Comparison of ENCODE assay signal across 20 cellular contexts in genomic region chr15:90819850-90820249, GRCh38. TPM values are rescaled to one million over a fixed set of nuclear protein-coding genes. Genes with fewer than 3 reads are reported as not detected.
DNase-seq lines count a peak whose midpoint lies in the region; ATAC-seq and TF ChIP-seq lines count a peak whose summit lies in the region.
"Had no signal": no experiment of that assay in that cellular context is flagged by ENCODE, and none has a peak within 500 bp of the region (broad histone marks: within the 10 kb centered on the region; RNA-seq: fewer than 3 reads in every experiment).

No MANE protein-coding gene starts in this region.

- intact Hi-C loops in left ventricle myocardium superior (cut with micrococcal nuclease) (no loop called here), Panc1 (cut with micrococcal nuclease; ENCODE audit: unreplicated experiment) (no loop called here)

- H3K27me3 Mint-ChIP-seq in immature natural killer cell (ENCODE audit: low read depth in 3 of 3): peaks cover 5 to 18% (median 12%) of the 10 kb centered on the region in 3 donors
- H3K27me3 Mint-ChIP-seq in stimulated activated naive CD8-positive, alpha-beta T cell treated with anti-CD3 and anti-CD28 coated beads, Interleukin-15, amount 100 ng/mL, for 72 hours: peaks cover 8% of the 10 kb centered on the region

- DNase-seq in left ventricle myocardium superior (no peak), right atrium auricular region (ENCODE audit: low spot score) (no peak), Panc1 (ENCODE audit: low read depth, low spot score) (no peak), immature natural killer cell (peak; percentile 84 to 86 (median 84)), NCI-H345 treated with DMSO at 0.1 percent for 48 hours (lab: John Stamatoyannopoulos, UW; ENCODE audit: unreplicated experiment) (no peak)
- no peak for DNase-seq in stimulated activated naive CD8-positive, alpha-beta T cell treated with anti-CD3 and anti-CD28 coated beads, Interleukin-15, amount 100 ng/mL, for 72 hours
- no peak for DNase-seq in stimulated activated CD4-positive, alpha-beta T cell treated with anti-CD3 and anti-CD28 coated beads, Interleukin-12 subunit alpha, Interleukin-12 subunit beta, amount 100 ng/mL, for 4 hours
- DNase-seq: activated CD4-positive, alpha-beta T cell treated with anti-CD3 and anti-CD28 coated beads for 4 hours; activated gamma-delta T cell; aorta; Caco-2; effector memory CD4-positive, alpha-beta T cell; HCEC 1CT; head of caudate nucleus; NCI-H1417; stimulated activated CD4-positive, alpha-beta T cell treated with anti-CD3 and anti-CD28 coated beads, Interleukin-2, amount 100 ng/mL, for 48 hours; testis had no signal

- in situ Hi-C loops in Panc1 (cut with HindIII; ENCODE audit: low pct_unique_long_range_greater_than_20kb, low sequenced_read_pairs): no loop called here

- TF ChIP-seq CTCF in right atrium auricular region (IDR thresholded peaks at IDR 0.05) (no peak), Panc1 (IDR thresholded peaks at IDR 0.05) (no peak)

- H3K27ac Mint-ChIP-seq in immature natural killer cell: peak overlapping the region; percentile 91 to 98 (median 96)
- peak overlapping the region in 1 of 2 donors; percentile 67 for H3K27ac Mint-ChIP-seq in stimulated activated naive CD8-positive, alpha-beta T cell treated with anti-CD3 and anti-CD28 coated beads, Interleukin-15, amount 100 ng/mL, for 72 hours

- no peaks in the 10 kb centered on the region for H3K9me3 ChIP-seq in right atrium auricular region
- no peaks in the 10 kb centered on the region for H3K9me3 ChIP-seq in Panc1 (ENCODE audit: control insufficient read depth, insufficient read depth, low read depth, low read length)
- H3K9me3 ChIP-seq: Caco-2, testis had no signal

- CTCF ChIA-PET in Panc1 (lab: Charles Lee): no interaction called here

- peaks cover 59 to 68% of the 10 kb centered on the region in 2 donors for H3K4me1 Mint-ChIP-seq in immature natural killer cell
- peaks cover 61% of the 10 kb centered on the region for H3K4me1 Mint-ChIP-seq in stimulated activated naive CD8-positive, alpha-beta T cell treated with anti-CD3 and anti-CD28 coated beads, Interleukin-15, amount 100 ng/mL, for 72 hours

- H3K36me3 ChIP-seq in right atrium auricular region (no peaks in the 10 kb centered on the region), Panc1 (ENCODE audit: control insufficient read depth, insufficient read depth, low read length) (no peaks in the 10 kb centered on the region)

- H3K4me3 ChIP-seq in right atrium auricular region (no peak overlapping the region), Panc1 (ENCODE audit: low read depth in 2 of 2, low read length in 2 of 2) (no peak overlapping the region)
- H3K4me3 ChIP-seq: SK-N-MC, testis had no signal

- peak overlapping the region; percentile 69 to 78 (median 75) for H3K4me3 Mint-ChIP-seq in immature natural killer cell
- no peak overlapping the region for H3K4me3 Mint-ChIP-seq in stimulated activated naive CD8-positive, alpha-beta T cell treated with anti-CD3 and anti-CD28 coated beads, Interleukin-15, amount 100 ng/mL, for 72 hours

- no peaks in the 10 kb centered on the region for H3K36me3 Mint-ChIP-seq in immature natural killer cell

- no TSS peak for BruUV-seq in Panc1 (replicated peaks; lab: Mats Ljungman, UMichigan)

- H3K27me3 ChIP-seq in right atrium auricular region (no peaks in the 10 kb centered on the region), Panc1 (ENCODE audit: control insufficient read depth, insufficient read depth, low read length) (no peaks in the 10 kb centered on the region)
- H3K27me3 ChIP-seq: testis had no signal

- POLR2A ChIA-PET in Panc1 (lab: Charles Lee): no interaction called here

- H3K27ac ChIP-seq in right atrium auricular region (no peak overlapping the region), Panc1 (ENCODE audit: low read length) (no peak overlapping the region)
- H3K27ac ChIP-seq: KMS-11, SK-N-MC, testis had no signal

- peaks cover 0 to 15% of the 10 kb centered on the region in 2 donors for H3K4me1 ChIP-seq in right atrium auricular region
- no peaks in the 10 kb centered on the region; the same call in 1 of the 2 replicates for H3K4me1 ChIP-seq in Panc1 (ENCODE audit: control insufficient read depth, insufficient read depth, low read length)

- ATAC-seq in left ventricle myocardium superior (peak; percentile 4), Panc1 (0 out of 2 replicates have a peak, but pooled peaks have one; percentile 9), HG02759 (IDR thresholded peaks at IDR 0.05; ENCODE audit: unreplicated experiment) (no peak)
- peak; percentile 7 for ATAC-seq in stimulated activated naive CD8-positive, alpha-beta T cell treated with anti-CD3 and anti-CD28 coated beads, Interleukin-15, amount 100 ng/mL, for 72 hours

- H3K9me3 Mint-ChIP-seq in immature natural killer cell: no peaks in the 10 kb centered on the region
- no peaks in the 10 kb centered on the region for H3K9me3 Mint-ChIP-seq in stimulated activated naive CD8-positive, alpha-beta T cell treated with anti-CD3 and anti-CD28 coated beads, Interleukin-15, amount 100 ng/mL, for 72 hours

RNA-seq across cellular contexts. Expression of gene FURIN, which starts 48.5 kb away (rescaled TPM):
- 49.9 TPM for total RNA-seq in left ventricle myocardium superior
- 10 to 100 TPM; 57.1 to 82.8 TPM for total RNA-seq in right atrium auricular region
- 62.0 TPM for total RNA-seq in Panc1 (2021; ENCODE audit: unreplicated experiment)
- polyA plus RNA-seq in Panc1 (2012; ENCODE audit: insufficient read length): 92.5 TPM
- polyA plus RNA-seq in immature natural killer cell: 10 to 100 TPM; 18.2 to 22.8 (median 20.8) TPM

Comparison
In these comparisons a context has a peak if more than half of its experiments do, and no peak if none do; other contexts are left out.
1. DNase-seq: peak in immature natural killer cell (3 of 3); none in left ventricle myocardium superior (single experiment), right atrium auricular region (single experiment), Panc1 (single experiment), stimulated activated naive CD8-positive, alpha-beta T cell treated with anti-CD3 and anti-CD28 coated beads, Interleukin-15, amount 100 ng/mL, for 72 hours (0 of 2), stimulated activated CD4-positive, alpha-beta T cell treated with anti-CD3 and anti-CD28 coated beads, Interleukin-12 subunit alpha, Interleukin-12 subunit beta, amount 100 ng/mL, for 4 hours (single experiment) and NCI-H345 treated with DMSO at 0.1 percent for 48 hours (single experiment).
2. H3K4me3 Mint-ChIP-seq: peak in immature natural killer cell (5 of 5); none in stimulated activated naive CD8-positive, alpha-beta T cell treated with anti-CD3 and anti-CD28 coated beads, Interleukin-15, amount 100 ng/mL, for 72 hours (0 of 2).